13 cellular contexts compared by ENCODE assay signal in the genomic region with DNA sequence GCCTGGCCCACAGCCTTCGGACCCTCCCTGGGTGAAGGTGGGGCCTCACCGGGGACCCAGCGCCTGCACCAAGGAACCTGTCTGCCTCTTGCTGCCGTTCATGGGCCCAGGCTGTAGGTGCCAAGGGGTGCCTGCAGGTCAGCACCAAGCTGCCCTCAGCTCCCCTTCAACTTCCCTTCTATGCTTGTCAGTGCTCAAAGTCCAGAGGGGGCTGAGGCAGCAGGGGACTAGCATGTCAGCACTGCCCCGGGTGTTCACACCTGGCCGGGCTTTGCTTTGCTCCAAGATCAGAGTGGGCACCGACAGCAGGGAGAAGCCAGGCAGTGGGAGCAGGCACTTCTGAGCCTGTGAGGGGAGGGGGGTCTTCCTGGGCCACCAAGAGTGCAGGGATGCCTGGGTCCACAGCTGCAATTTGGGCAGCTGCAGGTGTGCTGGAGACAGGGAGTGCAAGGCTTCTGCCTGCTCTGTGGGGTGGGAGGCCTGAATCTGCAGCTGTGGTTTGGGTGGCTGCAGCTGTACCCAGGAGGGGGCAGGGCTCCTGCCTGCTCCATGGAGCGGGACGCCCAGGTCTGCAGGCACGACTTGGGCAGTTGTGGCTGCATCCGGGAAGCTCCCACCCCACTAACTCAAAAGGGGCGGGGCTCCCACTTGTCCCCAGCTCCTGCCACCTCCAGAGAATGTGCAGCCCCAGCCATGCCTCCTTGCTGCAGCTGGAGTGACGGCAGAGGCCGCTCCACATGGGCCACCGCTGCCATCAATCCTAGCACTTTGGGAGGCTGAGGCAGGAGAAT. TPM values are rescaled to one million over a fixed set of nuclear protein-coding genes. Genes with fewer than 3 reads are reported as not detected.
DNase-seq lines count a peak whose midpoint lies in the region; ATAC-seq and TF ChIP-seq lines count a peak whose summit lies in the region.
"Had no signal": no experiment of that assay in that cellular context is flagged by ENCODE, and none has a peak within 500 bp of the region (broad histone marks: within the 10 kb centered on the region; RNA-seq: fewer than 3 reads in every experiment).

No MANE protein-coding gene starts in this region.

- TF ChIP-seq CTCF in KMS-11 (conservative IDR thresholded peaks at IDR 0.05; ENCODE audit: low read depth, low read length) (no peak), upper lobe of left lung (IDR thresholded peaks at IDR 0.05) (no peak)
- TF ChIP-seq CTCF in CD4-positive, alpha-beta T cell (IDR thresholded peaks at IDR 0.05), result no peak

- intact Hi-C loops in activated naive CD4-positive, alpha-beta T cell treated with anti-CD3 and anti-CD28 coated beads for 36 hours (cut with micrococcal nuclease), result no loop called here
- intact Hi-C loops in dendritic cell treated with granulocyte-macrophage colony-stimulating factor and Interleukin-4, amounts not matched to agents 40 ng/mL and 50 ng/mL, for 4 days (cut with micrococcal nuclease), result loop anchor here (5.0 kb wide), 1 partner anchor 49 kb away; no protein-coding TSS in a partner anchor
- intact Hi-C loops in CD4-positive, alpha-beta T cell (cut with DNase I, micrococcal nuclease), result no loop called here

- peaks cover 5% of the 10 kb centered on the region for H3K36me3 Mint-ChIP-seq in activated naive CD4-positive, alpha-beta T cell treated with anti-CD3 and anti-CD28 coated beads, Interleukin-2, amount 10 ng/mL, durations not matched to agents 7 days and 5 days
- H3K36me3 Mint-ChIP-seq in activated naive CD4-positive, alpha-beta T cell treated with anti-CD3 and anti-CD28 coated beads for 36 hours (ENCODE audit: low read depth), result no peaks in the 10 kb centered on the region
- H3K36me3 Mint-ChIP-seq in dendritic cell treated with granulocyte-macrophage colony-stimulating factor and Interleukin-4, amounts not matched to agents 40 ng/mL and 50 ng/mL, for 4 days (ENCODE audit: low read depth), result no peaks in the 10 kb centered on the region
- no peaks in the 10 kb centered on the region for H3K36me3 Mint-ChIP-seq in CD4-positive, alpha-beta T cell (ENCODE audit: low read depth)
- H3K36me3 Mint-ChIP-seq: natural killer cell had no signal

- peaks cover 76% of the 10 kb centered on the region for H3K4me1 Mint-ChIP-seq in activated naive CD4-positive, alpha-beta T cell treated with anti-CD3 and anti-CD28 coated beads, Interleukin-2, amount 10 ng/mL, durations not matched to agents 7 days and 5 days
- H3K4me1 Mint-ChIP-seq in activated naive CD4-positive, alpha-beta T cell treated with anti-CD3 and anti-CD28 coated beads for 36 hours (ENCODE audit: low read depth), result peaks cover 34% of the 10 kb centered on the region
- H3K4me1 Mint-ChIP-seq in dendritic cell treated with granulocyte-macrophage colony-stimulating factor and Interleukin-4, amounts not matched to agents 40 ng/mL and 50 ng/mL, for 4 days (ENCODE audit: low read depth), result peaks cover 87% of the 10 kb centered on the region
- H3K4me1 Mint-ChIP-seq in CD4-positive, alpha-beta T cell (ENCODE audit: low read depth), result peaks cover 33% of the 10 kb centered on the region

- H3K27me3 ChIP-seq in KMS-11 (ENCODE audit: insufficient read depth, low read depth) (no peaks in the 10 kb centered on the region; the same call in 1 of the 2 replicates), upper lobe of left lung (no peaks in the 10 kb centered on the region)
- no peaks in the 10 kb centered on the region for H3K27me3 ChIP-seq in CD4-positive, alpha-beta T cell (ENCODE audit: control insufficient read depth, insufficient read depth, low read length)
- H3K27me3 ChIP-seq: esophagus squamous epithelium had no signal

- no peaks in the 10 kb centered on the region for H4K20me1 ChIP-seq in KMS-11 (ENCODE audit: insufficient read depth)

- no peak for TF ChIP-seq EP300 in upper lobe of left lung (IDR thresholded peaks at IDR 0.05)

- CTCF ChIA-PET in activated naive CD4-positive, alpha-beta T cell treated with anti-CD3 and anti-CD28 coated beads, Interleukin-2, amount 10 ng/mL, durations not matched to agents 7 days and 5 days (lab: Charles Lee), result interaction anchor here (1.0 to 1.1 kb wide), 2 partner anchors 10 kb away, joined by 3 to 4 read pairs; no protein-coding TSS in a partner anchor
- CTCF ChIA-PET in activated naive CD4-positive, alpha-beta T cell treated with anti-CD3 and anti-CD28 coated beads for 36 hours (lab: Charles Lee), result interaction anchor here (0.6 kb wide), 1 partner anchor 337 kb away, joined by 3 read pairs; no protein-coding TSS in a partner anchor
- CTCF ChIA-PET in CD4-positive, alpha-beta T cell (lab: Charles Lee), result no interaction called here

- no peaks in the 10 kb centered on the region for H3K79me2 ChIP-seq in KMS-11 (ENCODE audit: insufficient read depth, low read depth)

- peak overlapping the region; percentile 60 for H3K27ac Mint-ChIP-seq in activated naive CD4-positive, alpha-beta T cell treated with anti-CD3 and anti-CD28 coated beads, Interleukin-2, amount 10 ng/mL, durations not matched to agents 7 days and 5 days
- no peak overlapping the region for H3K27ac Mint-ChIP-seq in activated naive CD4-positive, alpha-beta T cell treated with anti-CD3 and anti-CD28 coated beads for 36 hours
- H3K27ac Mint-ChIP-seq in dendritic cell treated with granulocyte-macrophage colony-stimulating factor and Interleukin-4, amounts not matched to agents 40 ng/mL and 50 ng/mL, for 4 days, result peak overlapping the region; percentile 56
- no peak overlapping the region for H3K27ac Mint-ChIP-seq in CD4-positive, alpha-beta T cell
- H3K27ac Mint-ChIP-seq: natural killer cell had no signal

- peaks cover 6% of the 10 kb centered on the region for H3K27me3 Mint-ChIP-seq in activated naive CD4-positive, alpha-beta T cell treated with anti-CD3 and anti-CD28 coated beads, Interleukin-2, amount 10 ng/mL, durations not matched to agents 7 days and 5 days
- no peaks in the 10 kb centered on the region for H3K27me3 Mint-ChIP-seq in activated naive CD4-positive, alpha-beta T cell treated with anti-CD3 and anti-CD28 coated beads for 36 hours (ENCODE audit: low read depth)
- H3K27me3 Mint-ChIP-seq in dendritic cell treated with granulocyte-macrophage colony-stimulating factor and Interleukin-4, amounts not matched to agents 40 ng/mL and 50 ng/mL, for 4 days, result peaks cover 17% of the 10 kb centered on the region
- H3K27me3 Mint-ChIP-seq in CD4-positive, alpha-beta T cell, result no peaks in the 10 kb centered on the region
- H3K27me3 Mint-ChIP-seq: central memory CD8-positive, alpha-beta T cell had no signal

- WGBS in upper lobe of left lung, 2 donors, result 53 to 84% methylated on average over 8 to 14 of the region's 15 CpGs

- DNase-seq in activated naive CD4-positive, alpha-beta T cell treated with anti-CD3 and anti-CD28 coated beads, Interleukin-2, amount 10 ng/mL, durations not matched to agents 7 days and 5 days, result peak; percentile 41
- no peak for DNase-seq in activated naive CD4-positive, alpha-beta T cell treated with anti-CD3 and anti-CD28 coated beads for 36 hours
- DNase-seq in upper lobe of left lung (peak in 1 of 2 donors; percentile 46), islet precursor cell (no peak), nucleus accumbens (lab: John Stamatoyannopoulos, UW) (no peak)
- DNase-seq in CD4-positive, alpha-beta T cell, result no peak
- DNase-seq: esophagus squamous epithelium; natural killer cell; Right ventricle myocardium superior; stimulated activated CD4-positive, alpha-beta T cell treated with anti-CD3 and anti-CD28 coated beads, Interleukin-15, amount 100 ng/mL, for 24 hours had no signal

- POLR2A ChIA-PET in CD4-positive, alpha-beta T cell (lab: Charles Lee), result interaction anchor here (0.6 to 5.9 kb wide), 2 partner anchors 11 to 489 kb away, joined by 3 to 29 read pairs; partner anchors contain the start of gene ZC3H7A

- H3K4me2 ChIP-seq in KMS-11, result peak overlapping the region; percentile 70

- H3K4me3 Mint-ChIP-seq in activated naive CD4-positive, alpha-beta T cell treated with anti-CD3 and anti-CD28 coated beads, Interleukin-2, amount 10 ng/mL, durations not matched to agents 7 days and 5 days, result no peak overlapping the region
- no peak overlapping the region for H3K4me3 Mint-ChIP-seq in activated naive CD4-positive, alpha-beta T cell treated with anti-CD3 and anti-CD28 coated beads for 36 hours
- H3K4me3 Mint-ChIP-seq in dendritic cell treated with granulocyte-macrophage colony-stimulating factor and Interleukin-4, amounts not matched to agents 40 ng/mL and 50 ng/mL, for 4 days, result no peak overlapping the region
- no peak overlapping the region for H3K4me3 Mint-ChIP-seq in CD4-positive, alpha-beta T cell
- H3K4me3 Mint-ChIP-seq: central memory CD8-positive, alpha-beta T cell; natural killer cell had no signal

- H3K27ac ChIP-seq in KMS-11 (peak overlapping the region; percentile 89), upper lobe of left lung (peak overlapping the region; percentile 78 to 93 (median 84))
- H3K27ac ChIP-seq in CD4-positive, alpha-beta T cell (ENCODE audit: low read depth, low read length), result no peak overlapping the region
- H3K27ac ChIP-seq: esophagus squamous epithelium had no signal

- H3K9me3 ChIP-seq in upper lobe of left lung, result no peaks in the 10 kb centered on the region
- no peaks in the 10 kb centered on the region for H3K9me3 ChIP-seq in CD4-positive, alpha-beta T cell (ENCODE audit: control insufficient read depth, low read length)
- H3K9me3 ChIP-seq: esophagus squamous epithelium had no signal

- H3K9ac ChIP-seq in KMS-11, result no peak overlapping the region

- H3K4me1 ChIP-seq in KMS-11 (ENCODE audit: low read depth, poor library complexity, severe bottlenecking), result peaks cover 71% of the 10 kb centered on the region
- peaks cover 41 to 63% (median 46%) of the 10 kb centered on the region in 4 donors for H3K4me1 ChIP-seq in upper lobe of left lung

- ATAC-seq in upper lobe of left lung (ENCODE audit: low FRiP score in 2 of 2), result no peak
- ATAC-seq in CD4-positive, alpha-beta T cell (ENCODE audit: poor library complexity), result no peak
- ATAC-seq: natural killer cell had no signal

- TF ChIP-seq POLR2A in upper lobe of left lung (IDR thresholded peaks at IDR 0.05), result no peak

- H2AFZ ChIP-seq in KMS-11 (ENCODE audit: low read depth), result no peak overlapping the region

- H3K36me3 ChIP-seq in KMS-11 (ENCODE audit: insufficient read depth) (no peaks in the 10 kb centered on the region), upper lobe of left lung (no peaks in the 10 kb centered on the region)
- H3K36me3 ChIP-seq: esophagus squamous epithelium had no signal

- H3K9me3 Mint-ChIP-seq in activated naive CD4-positive, alpha-beta T cell treated with anti-CD3 and anti-CD28 coated beads, Interleukin-2, amount 10 ng/mL, durations not matched to agents 7 days and 5 days, result no peaks in the 10 kb centered on the region
- no peaks in the 10 kb centered on the region for H3K9me3 Mint-ChIP-seq in activated naive CD4-positive, alpha-beta T cell treated with anti-CD3 and anti-CD28 coated beads for 36 hours
- H3K9me3 Mint-ChIP-seq in dendritic cell treated with granulocyte-macrophage colony-stimulating factor and Interleukin-4, amounts not matched to agents 40 ng/mL and 50 ng/mL, for 4 days, result no peaks in the 10 kb centered on the region
- no peaks in the 10 kb centered on the region for H3K9me3 Mint-ChIP-seq in CD4-positive, alpha-beta T cell
- H3K9me3 Mint-ChIP-seq: central memory CD8-positive, alpha-beta T cell; natural killer cell had no signal

- H3K4me3 ChIP-seq in KMS-11 (IDR thresholded peaks at IDR 0.05; ENCODE audit: insufficient read depth, low read depth, low read length) (no peak overlapping the region), upper lobe of left lung (no peak overlapping the region)
- H3K4me3 ChIP-seq: esophagus squamous epithelium had no signal

RNA-seq across cellular contexts. Expression of gene PRM1, which starts 27.6 kb away (rescaled TPM):
- total RNA-seq in activated naive CD4-positive, alpha-beta T cell treated with anti-CD3 and anti-CD28 coated beads for 36 hours, result not detected
- not detected for total RNA-seq in upper lobe of left lung
- not detected for total RNA-seq in CD4-positive, alpha-beta T cell
- total RNA-seq: esophagus squamous epithelium, natural killer cell, Right ventricle myocardium superior had no signal

RNA-seq across cellular contexts. Expression of gene PRM2, which starts 32.4 kb away (rescaled TPM):
- not detected for total RNA-seq in activated naive CD4-positive, alpha-beta T cell treated with anti-CD3 and anti-CD28 coated beads for 36 hours
- total RNA-seq in upper lobe of left lung, result not detected
- not detected for total RNA-seq in CD4-positive, alpha-beta T cell
- total RNA-seq: esophagus squamous epithelium, natural killer cell, Right ventricle myocardium superior had no signal

RNA-seq across cellular contexts. Expression of gene PRM3, which starts 35.3 kb away (rescaled TPM):
- total RNA-seq in activated naive CD4-positive, alpha-beta T cell treated with anti-CD3 and anti-CD28 coated beads for 36 hours, result not detected
- total RNA-seq in upper lobe of left lung, result not detected
- total RNA-seq in CD4-positive, alpha-beta T cell, result not detected
- total RNA-seq: esophagus squamous epithelium, natural killer cell, Right ventricle myocardium superior had no signal

RNA-seq across cellular contexts. Expression of gene RMI2, which starts 36.6 kb away (rescaled TPM):
- total RNA-seq in activated naive CD4-positive, alpha-beta T cell treated with anti-CD3 and anti-CD28 coated beads for 36 hours, result 10 to 100 TPM; 82.8 to 86.2 TPM
- total RNA-seq in upper lobe of left lung, result 1 to 10 TPM; 2.6 to 6.3 (median 2.7) TPM
- total RNA-seq in CD4-positive, alpha-beta T cell, result 1 to 10 TPM; 1.3 to 1.5 TPM

RNA-seq across cellular contexts. Expression of gene TNP2, which starts 39.6 kb away (rescaled TPM):
- total RNA-seq in activated naive CD4-positive, alpha-beta T cell treated with anti-CD3 and anti-CD28 coated beads for 36 hours, result not detected
- total RNA-seq in upper lobe of left lung, result not detected
- not detected for total RNA-seq in CD4-positive, alpha-beta T cell
- total RNA-seq: esophagus squamous epithelium, natural killer cell, Right ventricle myocardium superior had no signal

Comparison
In these comparisons a context has a peak if more than half of its experiments do, and no peak if none do; other contexts are left out.
1. H3K27ac Mint-ChIP-seq: peak in activated naive CD4-positive, alpha-beta T cell treated with anti-CD3 and anti-CD28 coated beads, Interleukin-2, amount 10 ng/mL, durations not matched to agents 7 days and 5 days (single experiment) and dendritic cell treated with granulocyte-macrophage colony-stimulating factor and Interleukin-4, amounts not matched to agents 40 ng/mL and 50 ng/mL, for 4 days (single experiment); none in activated naive CD4-positive, alpha-beta T cell treated with anti-CD3 and anti-CD28 coated beads for 36 hours (single experiment) and CD4-positive, alpha-beta T cell (single experiment).